In the genomic region with DNA sequence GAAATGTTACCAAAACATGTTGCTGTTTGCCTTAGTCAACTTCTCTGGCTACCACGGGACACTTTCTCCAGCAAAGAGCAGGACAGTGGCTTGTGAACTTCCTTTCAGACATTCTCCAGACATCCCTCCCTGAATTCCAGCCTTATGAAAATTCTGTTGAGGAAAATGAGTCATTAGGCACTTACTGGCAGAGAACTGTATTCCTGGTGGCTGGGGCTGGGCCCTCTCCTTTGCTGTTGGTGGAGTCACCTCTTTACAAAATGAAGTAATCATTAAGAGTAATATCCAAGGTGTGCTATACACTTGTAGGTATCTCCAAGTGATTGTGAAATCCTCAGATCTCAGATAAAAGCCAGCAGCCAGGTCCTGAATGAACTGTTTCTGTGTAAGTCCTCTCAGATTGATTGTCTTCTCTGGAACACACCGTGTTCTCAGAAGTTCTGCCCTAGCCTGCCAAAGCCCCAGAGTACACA, we compare ENCODE assay signal across 10 cellular contexts. TPM values are rescaled to one million over a fixed set of nuclear protein-coding genes. Genes with fewer than 3 reads are reported as not detected.
DNase-seq lines count a peak whose midpoint lies in the region; ATAC-seq and TF ChIP-seq lines count a peak whose summit lies in the region.
"Had no signal": no experiment of that assay in that cellular context is flagged by ENCODE, and none has a peak within 500 bp of the region (broad histone marks: within the 10 kb centered on the region; RNA-seq: fewer than 3 reads in every experiment).

No MANE protein-coding gene starts in this region.

- H3K27me3 ChIP-seq in foreskin keratinocyte, result no peaks in the 10 kb centered on the region

- H3K9me3 Mint-ChIP-seq in activated naive CD8-positive, alpha-beta T cell treated with anti-CD3 and anti-CD28 coated beads, Interleukin-2, amount 50 U/mL, for 24 hours, result no peaks in the 10 kb centered on the region
- no peaks in the 10 kb centered on the region for H3K9me3 Mint-ChIP-seq in glutamatergic neuron (ENCODE audit: unreplicated experiment)

- in situ Hi-C loops in Caki2 (cut with HindIII; ENCODE audit: low pct_unique_long_range_greater_than_20kb, low sequenced_read_pairs), result no loop called here

- peak; percentile 89 for ATAC-seq in SK-N-SH treated with all-trans-retinoic acid at 6 μM for 48 hours
- peak; percentile 95 for ATAC-seq in foreskin keratinocyte
- no peak for ATAC-seq in activated naive CD8-positive, alpha-beta T cell treated with anti-CD3 and anti-CD28 coated beads, Interleukin-2, amount 50 U/mL, for 24 hours
- ATAC-seq: left lobe of liver had no signal

- H3K4me1 Mint-ChIP-seq in activated naive CD8-positive, alpha-beta T cell treated with anti-CD3 and anti-CD28 coated beads, Interleukin-2, amount 50 U/mL, for 24 hours, result no peaks in the 10 kb centered on the region
- H3K4me1 Mint-ChIP-seq in glutamatergic neuron (ENCODE audit: low read depth, unreplicated experiment), result no peaks in the 10 kb centered on the region

- H3K4me3 Mint-ChIP-seq in activated naive CD8-positive, alpha-beta T cell treated with anti-CD3 and anti-CD28 coated beads, Interleukin-2, amount 50 U/mL, for 24 hours, result no peak overlapping the region
- no peak overlapping the region for H3K4me3 Mint-ChIP-seq in glutamatergic neuron (ENCODE audit: unreplicated experiment)

- H3K27ac ChIP-seq in foreskin keratinocyte, result peak overlapping the region; percentile 35

- DNase-seq in Caki2 (ENCODE audit: low read depth) (peak; percentile 12), foreskin keratinocyte (peak; percentile 98), pulmonary artery endothelial cell (ENCODE audit: low read depth, low spot score) (peak; percentile 81), glutamatergic neuron (no peak)
- no peak for DNase-seq in activated naive CD8-positive, alpha-beta T cell treated with anti-CD3 and anti-CD28 coated beads, Interleukin-2, amount 50 U/mL, for 24 hours
- DNase-seq in NK-92 treated with Interleukin-12 subunit alpha and Interleukin-12 subunit beta, amount 100 ng/mL, for 24 hours (lab: John Stamatoyannopoulos, UW), result no peak
- DNase-seq in activated naive CD4-positive, alpha-beta T cell treated with anti-CD3 and anti-CD28 coated beads, Interleukin-2, amount 50 U/mL, for 16 hours, result no peak
- DNase-seq: GDM1 had no signal

- no peaks in the 10 kb centered on the region for H3K36me3 Mint-ChIP-seq in activated naive CD8-positive, alpha-beta T cell treated with anti-CD3 and anti-CD28 coated beads, Interleukin-2, amount 50 U/mL, for 24 hours (ENCODE audit: low read depth)
- H3K36me3 Mint-ChIP-seq in glutamatergic neuron (ENCODE audit: unreplicated experiment), result no peaks in the 10 kb centered on the region

- H3K4me1 ChIP-seq in foreskin keratinocyte, result peaks cover 48% of the 10 kb centered on the region

- peaks cover 22% of the 10 kb centered on the region for H3K27me3 Mint-ChIP-seq in activated naive CD8-positive, alpha-beta T cell treated with anti-CD3 and anti-CD28 coated beads, Interleukin-2, amount 50 U/mL, for 24 hours
- no peaks in the 10 kb centered on the region for H3K27me3 Mint-ChIP-seq in glutamatergic neuron (ENCODE audit: unreplicated experiment)

- H3K27ac Mint-ChIP-seq in activated naive CD8-positive, alpha-beta T cell treated with anti-CD3 and anti-CD28 coated beads, Interleukin-2, amount 50 U/mL, for 24 hours, result no peak overlapping the region
- no peak overlapping the region for H3K27ac Mint-ChIP-seq in glutamatergic neuron (ENCODE audit: unreplicated experiment)

- TF ChIP-seq CTCF in foreskin keratinocyte (conservative IDR thresholded peaks at IDR 0.05) (no peak), glutamatergic neuron (IDR thresholded peaks at IDR 0.05; ENCODE audit: partially characterized antibody, unreplicated experiment) (no peak)

TF ChIP-seq in SK-N-SH treated with all-trans-retinoic acid at 6 μM for 48 hours, 23 proteins besides CTCF, POLR2A, EP300 and RAD21 (continues in another document):
- TF ChIP-seq TOX (CRISPR knock-in tag; IDR thresholded peaks at IDR 0.05; ENCODE audit: borderline replicate concordance) (no peak), ZNF70 (CRISPR knock-in tag; IDR thresholded peaks at IDR 0.05) (no peak), ZC3H10 (CRISPR knock-in tag; IDR thresholded peaks at IDR 0.05) (no peak), ARNTL (CRISPR knock-in tag; IDR thresholded peaks at IDR 0.05; ENCODE audit: borderline replicate concordance, low read depth) (no peak), SNAI2 (CRISPR knock-in tag; IDR thresholded peaks at IDR 0.05) (0 out of 2 replicates have a peak, but pooled peaks have one; percentile 18), ZFP30 (CRISPR knock-in tag; IDR thresholded peaks at IDR 0.05) (no peak), BACH2 (CRISPR knock-in tag; IDR thresholded peaks at IDR 0.05; ENCODE audit: borderline replicate concordance) (no peak), ZFP3 (CRISPR knock-in tag; IDR thresholded peaks at IDR 0.05) (no peak), PPARA (CRISPR knock-in tag; IDR thresholded peaks at IDR 0.05; ENCODE audit: borderline replicate concordance) (no peak), RARB (CRISPR knock-in tag; IDR thresholded peaks at IDR 0.05) (no peak), ESRRG (CRISPR knock-in tag; IDR thresholded peaks at IDR 0.05) (no peak)
- TF ChIP-seq, protein P1, sequence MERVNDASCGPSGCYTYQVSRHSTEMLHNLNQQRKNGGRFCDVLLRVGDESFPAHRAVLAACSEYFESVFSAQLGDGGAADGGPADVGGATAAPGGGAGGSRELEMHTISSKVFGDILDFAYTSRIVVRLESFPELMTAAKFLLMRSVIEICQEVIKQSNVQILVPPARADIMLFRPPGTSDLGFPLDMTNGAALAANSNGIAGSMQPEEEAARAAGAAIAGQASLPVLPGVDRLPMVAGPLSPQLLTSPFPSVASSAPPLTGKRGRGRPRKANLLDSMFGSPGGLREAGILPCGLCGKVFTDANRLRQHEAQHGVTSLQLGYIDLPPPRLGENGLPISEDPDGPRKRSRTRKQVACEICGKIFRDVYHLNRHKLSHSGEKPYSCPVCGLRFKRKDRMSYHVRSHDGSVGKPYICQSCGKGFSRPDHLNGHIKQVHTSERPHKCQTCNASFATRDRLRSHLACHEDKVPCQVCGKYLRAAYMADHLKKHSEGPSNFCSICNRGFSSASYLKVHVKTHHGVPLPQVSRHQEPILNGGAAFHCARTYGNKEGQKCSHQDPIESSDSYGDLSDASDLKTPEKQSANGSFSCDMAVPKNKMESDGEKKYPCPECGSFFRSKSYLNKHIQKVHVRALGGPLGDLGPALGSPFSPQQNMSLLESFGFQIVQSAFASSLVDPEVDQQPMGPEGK (CRISPR knock-in tag; IDR thresholded peaks at IDR 0.05; ENCODE audit: borderline replicate concordance), result peak; percentile 86; the same call in 1 of the 2 replicates
- TF ChIP-seq, protein P2, sequence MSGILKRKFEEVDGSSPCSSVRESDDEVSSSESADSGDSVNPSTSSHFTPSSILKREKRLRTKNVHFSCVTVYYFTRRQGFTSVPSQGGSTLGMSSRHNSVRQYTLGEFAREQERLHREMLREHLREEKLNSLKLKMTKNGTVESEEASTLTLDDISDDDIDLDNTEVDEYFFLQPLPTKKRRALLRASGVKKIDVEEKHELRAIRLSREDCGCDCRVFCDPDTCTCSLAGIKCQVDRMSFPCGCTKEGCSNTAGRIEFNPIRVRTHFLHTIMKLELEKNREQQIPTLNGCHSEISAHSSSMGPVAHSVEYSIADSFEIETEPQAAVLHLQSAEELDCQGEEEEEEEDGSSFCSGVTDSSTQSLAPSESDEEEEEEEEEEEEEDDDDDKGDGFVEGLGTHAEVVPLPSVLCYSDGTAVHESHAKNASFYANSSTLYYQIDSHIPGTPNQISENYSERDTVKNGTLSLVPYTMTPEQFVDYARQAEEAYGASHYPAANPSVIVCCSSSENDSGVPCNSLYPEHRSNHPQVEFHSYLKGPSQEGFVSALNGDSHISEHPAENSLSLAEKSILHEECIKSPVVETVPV (CRISPR knock-in tag; IDR thresholded peaks at IDR 0.05), result no peak
- TF ChIP-seq, protein P3, sequence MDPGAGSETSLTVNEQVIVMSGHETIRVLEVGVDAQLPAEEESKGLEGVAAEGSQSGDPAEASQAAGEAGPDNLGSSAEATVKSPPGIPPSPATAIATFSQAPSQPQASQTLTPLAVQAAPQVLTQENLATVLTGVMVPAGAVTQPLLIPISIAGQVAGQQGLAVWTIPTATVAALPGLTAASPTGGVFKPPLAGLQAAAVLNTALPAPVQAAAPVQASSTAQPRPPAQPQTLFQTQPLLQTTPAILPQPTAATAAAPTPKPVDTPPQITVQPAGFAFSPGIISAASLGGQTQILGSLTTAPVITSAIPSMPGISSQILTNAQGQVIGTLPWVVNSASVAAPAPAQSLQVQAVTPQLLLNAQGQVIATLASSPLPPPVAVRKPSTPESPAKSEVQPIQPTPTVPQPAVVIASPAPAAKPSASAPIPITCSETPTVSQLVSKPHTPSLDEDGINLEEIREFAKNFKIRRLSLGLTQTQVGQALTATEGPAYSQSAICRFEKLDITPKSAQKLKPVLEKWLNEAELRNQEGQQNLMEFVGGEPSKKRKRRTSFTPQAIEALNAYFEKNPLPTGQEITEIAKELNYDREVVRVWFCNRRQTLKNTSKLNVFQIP (CRISPR knock-in tag; IDR thresholded peaks at IDR 0.05; ENCODE audit: borderline replicate concordance, low read depth), result no peak
- TF ChIP-seq, protein P4, sequence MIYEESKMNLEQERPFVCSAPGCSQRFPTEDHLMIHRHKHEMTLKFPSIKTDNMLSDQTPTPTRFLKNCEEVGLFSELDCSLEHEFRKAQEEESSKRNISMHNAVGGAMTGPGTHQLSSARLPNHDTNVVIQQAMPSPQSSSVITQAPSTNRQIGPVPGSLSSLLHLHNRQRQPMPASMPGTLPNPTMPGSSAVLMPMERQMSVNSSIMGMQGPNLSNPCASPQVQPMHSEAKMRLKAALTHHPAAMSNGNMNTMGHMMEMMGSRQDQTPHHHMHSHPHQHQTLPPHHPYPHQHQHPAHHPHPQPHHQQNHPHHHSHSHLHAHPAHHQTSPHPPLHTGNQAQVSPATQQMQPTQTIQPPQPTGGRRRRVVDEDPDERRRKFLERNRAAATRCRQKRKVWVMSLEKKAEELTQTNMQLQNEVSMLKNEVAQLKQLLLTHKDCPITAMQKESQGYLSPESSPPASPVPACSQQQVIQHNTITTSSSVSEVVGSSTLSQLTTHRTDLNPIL (CRISPR knock-in tag; IDR thresholded peaks at IDR 0.05; ENCODE audit: low read depth), result no peak

RNA-seq across cellular contexts. Expression of a gene that starts 1.4 kb away (rescaled TPM):
- total RNA-seq in Caki2 (2014; rRNA removed; shearing (Covaris generic); ENCODE audit: low replicate concordance), result not detected in 2 replicates
- total RNA-seq in foreskin keratinocyte, result 1.2 and 3.0 TPM in 2 replicates
- 0.40 and 1.7 TPM in 2 replicates for polyA plus RNA-seq in foreskin keratinocyte
- 0.21 and 0.53 TPM in 2 replicates for total RNA-seq in pulmonary artery endothelial cell
- not detected for total RNA-seq in glutamatergic neuron (ENCODE audit: unreplicated experiment)

Comparison
In these comparisons a context has a peak if more than half of its experiments do, and no peak if none do; other contexts are left out.
1. DNase-seq: peak in Caki2 (single experiment), foreskin keratinocyte (2 of 2) and pulmonary artery endothelial cell (single experiment); none in activated naive CD8-positive, alpha-beta T cell treated with anti-CD3 and anti-CD28 coated beads, Interleukin-2, amount 50 U/mL, for 24 hours (single experiment), NK-92 treated with Interleukin-12 subunit alpha and Interleukin-12 subunit beta, amount 100 ng/mL, for 24 hours (single experiment), activated naive CD4-positive, alpha-beta T cell treated with anti-CD3 and anti-CD28 coated beads, Interleukin-2, amount 50 U/mL, for 16 hours (single experiment) and glutamatergic neuron (single experiment).